In genomic region chr7:140192176-140192575, GRCh38 we compare ENCODE assay signal across 35 cellular contexts.
"Had no signal": no experiment of that assay in that cellular context is flagged by ENCODE, and none has a peak within 500 bp of the region (broad histone marks: within the 10 kb centered on the region; RNA-seq: fewer than 3 reads in every experiment).

No MANE protein-coding gene starts in this region.

- H3K4me1 ChIP-seq: ascending aorta had no signal

- H3K36me3 ChIP-seq: ascending aorta, cardiac muscle cell, WERI-Rb-1 had no signal

- H3K27me3 Mint-ChIP-seq: activated CD4-positive, alpha-beta memory T cell treated with anti-CD3 and anti-CD28 coated beads for 36 hours; activated CD4-positive, alpha-beta T cell treated with anti-CD3 and anti-CD28 coated beads for 36 hours; activated naive CD8-positive, alpha-beta T cell treated with anti-CD3 and anti-CD28 coated beads for 36 hours; central memory CD8-positive, alpha-beta T cell had no signal

- H3K4me3 ChIP-seq: ascending aorta, cardiac muscle cell had no signal

- H3K9me3 ChIP-seq: ascending aorta had no signal

- H3K4me3 Mint-ChIP-seq: activated CD4-positive, alpha-beta memory T cell treated with anti-CD3 and anti-CD28 coated beads for 36 hours; activated CD4-positive, alpha-beta T cell treated with anti-CD3 and anti-CD28 coated beads for 36 hours; activated naive CD8-positive, alpha-beta T cell treated with anti-CD3 and anti-CD28 coated beads for 36 hours; activated T-cell treated with anti-CD3 and anti-CD28 coated beads, Interleukin-2, amount 50 U/mL, for 4 hours; activated T-helper 1 cell treated with anti-CD3 and anti-CD28 coated beads, Interleukin-12 subunit alpha, Interleukin-12 subunit beta, Interleukin-2, Interleukin-4 antibody, amounts not matched to agents 30 ng/mL and 10 ng/mL and 1 ng/mL, durations not matched to agents 14 hours and 24 hours and 36 hours; central memory CD8-positive, alpha-beta T cell had no signal

- H3K4me1 Mint-ChIP-seq: central memory CD8-positive, alpha-beta T cell had no signal

- H3K27ac Mint-ChIP-seq: activated CD4-positive, alpha-beta memory T cell treated with anti-CD3 and anti-CD28 coated beads for 36 hours; activated CD4-positive, alpha-beta T cell treated with anti-CD3 and anti-CD28 coated beads for 36 hours; activated naive CD8-positive, alpha-beta T cell treated with anti-CD3 and anti-CD28 coated beads for 36 hours; activated T-helper 1 cell treated with anti-CD3 and anti-CD28 coated beads, Interleukin-12 subunit alpha, Interleukin-12 subunit beta, Interleukin-2, Interleukin-4 antibody, amounts not matched to agents 30 ng/mL and 10 ng/mL and 1 ng/mL, durations not matched to agents 14 hours and 24 hours and 36 hours had no signal

- FAIRE-seq: RCC 7860 had no signal

- H3K27ac ChIP-seq: ascending aorta, cardiac muscle cell, RWPE1, WERI-Rb-1 had no signal

- ATAC-seq: activated CD4-positive, alpha-beta T cell treated with anti-CD3 and anti-CD28 coated beads for 36 hours; activated CD4-positive, CD25-positive, alpha-beta regulatory T cell treated with anti-CD3 and anti-CD28 coated beads, Interleukin-2, amount 50 U/mL, for 24 hours; activated T-cell treated with anti-CD3 and anti-CD28 coated beads, Interleukin-2, amount 50 U/mL, for 4 hours; PC-3; Right ventricle myocardium inferior had no signal

- H3K27me3 ChIP-seq: ascending aorta, cardiac muscle cell had no signal

- H3K36me3 Mint-ChIP-seq: activated CD4-positive, alpha-beta memory T cell treated with anti-CD3 and anti-CD28 coated beads for 36 hours; activated naive CD8-positive, alpha-beta T cell treated with anti-CD3 and anti-CD28 coated beads for 36 hours had no signal

- H3K9me3 Mint-ChIP-seq: activated naive CD8-positive, alpha-beta T cell treated with anti-CD3 and anti-CD28 coated beads for 36 hours; activated T-cell treated with anti-CD3 and anti-CD28 coated beads, Interleukin-2, amount 50 U/mL, for 4 hours; central memory CD8-positive, alpha-beta T cell had no signal

- DNase-seq: activated CD4-positive, alpha-beta memory T cell treated with anti-CD3 and anti-CD28 coated beads for 36 hours; activated CD4-positive, alpha-beta T cell treated with anti-CD3 and anti-CD28 coated beads for 36 hours; activated CD4-positive, alpha-beta T cell treated with anti-CD3 and anti-CD28 coated beads, Interleukin-2, amount 50 U/mL, for 1 hour; activated CD8-positive, alpha-beta memory T cell treated with anti-CD3 and anti-CD28 coated beads, Interleukin-2, amount 50 U/mL, for 4 hours; activated effector memory CD4-positive, alpha-beta T cell treated with Interleukin-2 at 50 U/mL for 16 hours; activated naive CD4-positive, alpha-beta T cell treated with anti-CD3 and anti-CD28 coated beads, Interleukin-2, amount 50 U/mL, for 16 hours; activated naive CD8-positive, alpha-beta T cell treated with anti-CD3 and anti-CD28 coated beads for 36 hours; activated T-cell treated with anti-CD3 and anti-CD28 coated beads for 4 hours; activated T-cell treated with anti-CD3 and anti-CD28 coated beads, Interleukin-2, amount 50 U/mL, for 4 hours; amniotic stem cell; Kasumi-1; KG1; MM.1S; MV-4-11; NCI-H1092; NCI-H1436 treated with DMSO at 0.1 percent for 48 hours; NCI-H1694 treated with DMSO at 0.1 percent for 48 hours; NCI-H2029; NCI-H345; NCI-H524 treated with DMSO at 0.1 percent for 48 hours; NK-92 treated with Interleukin-12 subunit alpha and Interleukin-12 subunit beta, amount 100 ng/mL, for 24 hours; PC-3; SIG-M5; SW 1271; T-helper 1 cell; T1000; WERI-Rb-1 had no signal
